In the genomic region with DNA sequence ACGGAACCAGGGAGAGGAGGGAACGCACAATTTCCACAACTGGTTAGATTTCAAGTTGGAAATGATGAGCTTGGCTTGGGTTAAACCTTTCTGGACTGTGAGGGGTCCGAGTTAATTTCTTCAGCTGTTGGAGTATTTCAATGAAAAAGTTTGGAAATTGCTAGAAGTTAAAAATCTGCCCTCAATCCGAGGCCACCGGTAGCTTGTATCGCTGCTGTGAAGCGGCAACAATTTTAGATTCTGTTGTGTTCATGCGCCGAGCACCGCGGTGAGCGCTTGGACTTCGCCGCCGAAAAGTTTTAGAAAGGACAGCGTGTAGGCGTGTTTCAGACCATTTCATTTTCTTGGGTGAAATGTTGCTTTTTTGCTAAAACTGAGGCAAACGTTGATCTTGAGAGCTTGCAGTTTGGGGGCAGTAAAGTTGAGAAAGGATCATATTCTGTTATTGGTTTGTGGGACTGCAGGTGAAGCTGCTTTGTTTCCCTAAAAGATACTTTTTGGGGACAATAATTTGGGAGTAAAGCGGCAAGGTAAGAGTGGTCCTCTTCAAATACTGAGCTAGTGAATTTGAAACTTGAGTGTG, we compare ENCODE assay signal across 8 cellular contexts. TPM values are rescaled to one million over a fixed set of nuclear protein-coding genes. Genes with fewer than 3 reads are reported as not detected.
DNase-seq lines count a peak whose midpoint lies in the region; ATAC-seq and TF ChIP-seq lines count a peak whose summit lies in the region.

No MANE protein-coding gene starts in this region.

- no peaks in the 10 kb centered on the region for H3K9me3 Mint-ChIP-seq in T-cell

- POLR2A ChIA-PET in T-cell (lab: Charles Lee), result interaction anchor here (0.6 to 1.1 kb wide), 4 partner anchors 18 to 720 kb away, joined by 3 to 5 read pairs (median 4); partner anchors contain the start of gene RTCB (in 1 of the 2)

- peak overlapping the region; percentile 30 to 100 for H3K18ac ChIP-seq in mesenchymal stem cell (ENCODE audit: low read depth in 1 of 2, low read length in 2 of 2)

- H3K4ac ChIP-seq in mesenchymal stem cell (ENCODE audit: low read depth in 1 of 2, low read length in 2 of 2), result peak overlapping the region; percentile 13 to 100

- H2BK12ac ChIP-seq in mesenchymal stem cell (ENCODE audit: low read length in 2 of 2), result no peak overlapping the region

- H3K4me1 ChIP-seq in ectodermal cell (ENCODE audit: control insufficient read depth, insufficient read depth, low read length), result no peaks in the 10 kb centered on the region
- peaks cover 6% of the 10 kb centered on the region for H3K4me1 ChIP-seq in mesenchymal stem cell (ENCODE audit: control insufficient read depth, insufficient read depth, low read depth, low read length)
- H3K4me1 ChIP-seq in stomach, result peaks cover 20 to 64% (median 48%) of the 10 kb centered on the region in 4 donors

- no peaks in the 10 kb centered on the region for H3K27me3 Mint-ChIP-seq in T-cell

- H3K27ac ChIP-seq in ectodermal cell (ENCODE audit: insufficient read depth, low read depth, low read length, poor library complexity, severe bottlenecking) (peak overlapping the region; percentile 81), mesenchymal stem cell (ENCODE audit: low read length, poor library complexity, severe bottlenecking) (peak overlapping the region; percentile 91), stomach (peak overlapping the region; percentile 98 to 100 (median 99))

- H3K4me2 ChIP-seq in mesenchymal stem cell (ENCODE audit: low read length, poor library complexity, severe bottlenecking), result peak overlapping the region; percentile 88

- no peak overlapping the region for H4K91ac ChIP-seq in mesenchymal stem cell (ENCODE audit: low read length)

- H3K27me3 ChIP-seq in ectodermal cell (ENCODE audit: control insufficient read depth, insufficient read depth, low read length, poor library complexity, severe bottlenecking) (no peaks in the 10 kb centered on the region), mesenchymal stem cell (ENCODE audit: control insufficient read depth in 1 of 2, insufficient read depth in 1 of 2, low read length in 2 of 2) (peaks cover 0 to 8% of the 10 kb centered on the region in 2 experiments), stomach (no peaks in the 10 kb centered on the region)

- H2BK15ac ChIP-seq in mesenchymal stem cell (ENCODE audit: low read depth, poor library complexity, severe bottlenecking), result no peak overlapping the region

- H2AK5ac ChIP-seq in mesenchymal stem cell (ENCODE audit: low read length, severe bottlenecking), result no peak overlapping the region

- peaks cover 20 to 32% (median 32%) of the 10 kb centered on the region in 3 donors for H3K4me1 Mint-ChIP-seq in T-cell

- H2BK120ac ChIP-seq in mesenchymal stem cell (ENCODE audit: low read depth, low read length), result peak overlapping the region; percentile 98

- no peaks in the 10 kb centered on the region for H3K9me3 ChIP-seq in ectodermal cell (ENCODE audit: control insufficient read depth, low read length)
- H3K9me3 ChIP-seq in mesenchymal stem cell (ENCODE audit: control insufficient read depth, low read length), result no peaks in the 10 kb centered on the region
- no peaks in the 10 kb centered on the region for H3K9me3 ChIP-seq in stomach

- peak overlapping the region; percentile 86 for H3K4me3 ChIP-seq in ectodermal cell (ENCODE audit: insufficient read depth, low read depth, low read length)
- H3K4me3 ChIP-seq in mesenchymal stem cell (ENCODE audit: insufficient read depth in 1 of 2, low read depth in 1 of 2, low read length in 2 of 2), result peak overlapping the region; percentile 85 to 95
- H3K4me3 ChIP-seq in stomach, result peak overlapping the region; percentile 67 to 98 (median 87)

- H3K36me3 ChIP-seq in ectodermal cell (ENCODE audit: control insufficient read depth, insufficient read depth, low read length), result no peaks in the 10 kb centered on the region
- peaks cover 1 to 10% of the 10 kb centered on the region in 2 experiments for H3K36me3 ChIP-seq in mesenchymal stem cell (ENCODE audit: control insufficient read depth in 1 of 2, insufficient read depth in 2 of 2, low read depth in 1 of 2, low read length in 2 of 2)
- H3K36me3 ChIP-seq in stomach, result peaks cover 0 to 17% (median 8%) of the 10 kb centered on the region in 4 donors

- TF ChIP-seq EP300 in stomach (IDR thresholded peaks at IDR 0.05), result no peak

- ATAC-seq in HG02840 (IDR thresholded peaks at IDR 0.05; ENCODE audit: low FRiP score, unreplicated experiment) (peak; percentile 7), T-cell (replicated peaks in 1 of 4) (peak in 3 of 4 experiments; percentile 10 to 12 (median 11))

- H3K23ac ChIP-seq in mesenchymal stem cell (ENCODE audit: low read length in 2 of 2), result no peak overlapping the region

- intact Hi-C loops in stomach (cut with DNase I; ENCODE audit: low total_unique reads), result no loop called here

- H4K8ac ChIP-seq in mesenchymal stem cell (ENCODE audit: low read length), result no peak overlapping the region

- peak overlapping the region; percentile 93 for H2BK5ac ChIP-seq in mesenchymal stem cell (ENCODE audit: low read depth, low read length, poor library complexity, severe bottlenecking)

- TF ChIP-seq CTCF in stomach (IDR thresholded peaks at IDR 0.05), result no peak

- CTCF ChIA-PET in T-cell (lab: Charles Lee), result interaction anchor here in 1 of 2 donors (0.6 to 3.2 kb wide), 5 partner anchors 11 to 505 kb away, joined by 3 to 13 read pairs (median 4); partner anchors contain the start of gene RTCB

- H2AFZ ChIP-seq in mesenchymal stem cell (ENCODE audit: low read depth, low read length), result peak overlapping the region; percentile 36

- no peaks in the 10 kb centered on the region for H3K79me1 ChIP-seq in mesenchymal stem cell (replicated peaks; ENCODE audit: low read length, poor library complexity, severe bottlenecking)

- H3K9ac ChIP-seq in mesenchymal stem cell (ENCODE audit: low read length), result peak overlapping the region; percentile 95

- peak overlapping the region; percentile 93 to 94 for H3K27ac Mint-ChIP-seq in T-cell

- H3K14ac ChIP-seq in mesenchymal stem cell (ENCODE audit: low read length in 2 of 2), result peak overlapping the region in 1 of 2 experiments; percentile 81

- WGBS in ectodermal cell, 2 experiments, result 1% methylated on average over 19 of the region's 19 CpGs
- under 1% methylated on average over 19 of the region's 19 CpGs for WGBS in mesenchymal stem cell
- 0 to 1% (median 0%) methylated on average over 19 of the region's 19 CpGs for WGBS in stomach, 5 donors

- peak overlapping the region; percentile 88 to 95 (median 95) for H3K4me3 Mint-ChIP-seq in T-cell

- peaks cover 9% of the 10 kb centered on the region for H3K36me3 Mint-ChIP-seq in T-cell

- TF ChIP-seq POLR2A in stomach (IDR thresholded peaks at IDR 0.05), result no peak

- peak; percentile 38 for DNase-seq in activated CD4-positive, alpha-beta T cell treated with anti-CD3 and anti-CD28 coated beads for 48 hours
- no peak for DNase-seq in activated CD4-positive, alpha-beta T cell treated with anti-CD3 and anti-CD28 coated beads for 1 hour
- DNase-seq in T-cell (peak in 13 of 34 experiments; percentile 1 to 31 (median 10)), mesenchymal stem cell (no peak), stomach (peak; percentile 40), MV-4-11 (lab: John Stamatoyannopoulos, UW) (no peak)

RNA-seq across cellular contexts. Expression of gene FBXO7, which starts 0.9 kb away (rescaled TPM):
- 100 to 1,000 TPM in 2 of 5 donors, 10 to 100 TPM in 3; 77.8 to 127 (median 83.4) TPM for total RNA-seq in T-cell
- 74.1 TPM for polyA plus RNA-seq in ectodermal cell (2013, experiment 1 of 4)
- polyA plus RNA-seq in ectodermal cell (2013, experiment 2 of 4), result 71.8 TPM
- polyA plus RNA-seq in ectodermal cell (2013, experiment 3 of 4), result 56.1 TPM
- polyA plus RNA-seq in ectodermal cell (2013, experiment 4 of 4), result 64.8 TPM
- polyA plus RNA-seq in mesenchymal stem cell (2013, experiment 1 of 2), result 94.9 TPM
- 95.3 TPM for polyA plus RNA-seq in mesenchymal stem cell (2013, experiment 2 of 2)
- 100 to 1,000 TPM in 1 of 5 donors, 10 to 100 TPM in 4; 44.9 to 132 (median 66.9) TPM for total RNA-seq in stomach
- 10 to 100 TPM; 53.5 to 86.6 (median 64.9) TPM for polyA plus RNA-seq in stomach

RNA-seq across cellular contexts. Expression of gene BPIFC, which starts 11.3 kb away (rescaled TPM):
- not detected for total RNA-seq in T-cell
- not detected for polyA plus RNA-seq in ectodermal cell (2013, experiment 1 of 4)
- polyA plus RNA-seq in ectodermal cell (2013, experiment 2 of 4), result not detected
- not detected for polyA plus RNA-seq in ectodermal cell (2013, experiment 3 of 4)
- not detected for polyA plus RNA-seq in ectodermal cell (2013, experiment 4 of 4)
- not detected for polyA plus RNA-seq in mesenchymal stem cell (2013, experiment 1 of 2)
- not detected for polyA plus RNA-seq in mesenchymal stem cell (2013, experiment 2 of 2)
- total RNA-seq in stomach, result not detected
- not detected for polyA plus RNA-seq in stomach

Comparison
In these comparisons a context has a peak if more than half of its experiments do, and no peak if none do; other contexts are left out.
1. DNase-seq: peak in activated CD4-positive, alpha-beta T cell treated with anti-CD3 and anti-CD28 coated beads for 48 hours (single experiment) and stomach (single experiment); none in activated CD4-positive, alpha-beta T cell treated with anti-CD3 and anti-CD28 coated beads for 1 hour (single experiment), mesenchymal stem cell (single experiment) and MV-4-11 (single experiment).
2. Peak in every context shown above with its lines, with median percentiles within 50 percentile points of each other: H3K27ac ChIP-seq and H3K4me3 ChIP-seq.